In genomic region chr2:78029392-78029995, GRCh38 we compare ENCODE assay signal across 1 cellular context.
TF ChIP-seq lines count a peak whose summit lies in the region.

No MANE protein-coding gene starts in this region.

TF ChIP-seq in HepG2, 621 proteins besides CTCF, POLR2A, EP300 and RAD21 (continued from another document):
- TF ChIP-seq ZNF280D (CRISPR knock-in tag; IDR thresholded peaks at IDR 0.05): peak; percentile 89; the same call in 1 of the 2 replicates
- TF ChIP-seq ZNF687 (CRISPR knock-in tag; IDR thresholded peaks at IDR 0.05): no peak
- TF ChIP-seq ZNF574 (CRISPR knock-in tag; IDR thresholded peaks at IDR 0.05): no peak
- 0 out of 2 replicates have a peak, but pooled peaks have one; percentile 30 for TF ChIP-seq TOPORS (CRISPR knock-in tag; IDR thresholded peaks at IDR 0.05)
- TF ChIP-seq SETDB1 (CRISPR knock-in tag; IDR thresholded peaks at IDR 0.05; ENCODE audit: borderline replicate concordance): peak; percentile 82; the same call in 1 of the 2 replicates
TF ChIP-seq in HepG2: peak in this region for 4.
